In the genomic region with DNA sequence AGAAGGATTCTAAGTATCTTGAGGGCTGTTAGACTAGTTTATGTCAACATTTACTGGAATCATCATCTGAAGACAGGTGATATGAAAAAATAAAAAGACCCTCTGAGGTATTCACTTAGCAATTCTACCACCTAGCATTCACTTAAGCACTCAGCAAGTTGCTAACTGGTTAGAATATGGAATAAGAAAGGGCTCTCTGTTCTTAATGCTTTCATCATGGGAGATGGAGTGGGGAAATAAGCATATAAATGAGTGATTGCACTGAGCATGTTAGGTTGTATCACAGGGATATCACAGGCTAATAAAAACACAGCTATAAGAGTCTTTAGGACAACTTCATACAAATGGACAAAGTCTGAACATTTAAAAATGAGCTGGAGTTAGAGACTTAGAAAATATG, we compare ENCODE assay signal across 4 cellular contexts.
"Had no signal": no experiment of that assay in that cellular context is flagged by ENCODE, and none has a peak within 500 bp of the region (broad histone marks: within the 10 kb centered on the region; RNA-seq: fewer than 3 reads in every experiment).

No MANE protein-coding gene starts in this region.

- DNase-seq: GM23248, H9, HCEC 1CT, IMR-90 had no signal

- H3K27ac ChIP-seq: GM23248 had no signal

- H3K4me3 ChIP-seq: GM23248 had no signal

- H3K9ac ChIP-seq: GM23248 had no signal

- H2AFZ ChIP-seq: GM23248 had no signal
